In the genomic region with DNA sequence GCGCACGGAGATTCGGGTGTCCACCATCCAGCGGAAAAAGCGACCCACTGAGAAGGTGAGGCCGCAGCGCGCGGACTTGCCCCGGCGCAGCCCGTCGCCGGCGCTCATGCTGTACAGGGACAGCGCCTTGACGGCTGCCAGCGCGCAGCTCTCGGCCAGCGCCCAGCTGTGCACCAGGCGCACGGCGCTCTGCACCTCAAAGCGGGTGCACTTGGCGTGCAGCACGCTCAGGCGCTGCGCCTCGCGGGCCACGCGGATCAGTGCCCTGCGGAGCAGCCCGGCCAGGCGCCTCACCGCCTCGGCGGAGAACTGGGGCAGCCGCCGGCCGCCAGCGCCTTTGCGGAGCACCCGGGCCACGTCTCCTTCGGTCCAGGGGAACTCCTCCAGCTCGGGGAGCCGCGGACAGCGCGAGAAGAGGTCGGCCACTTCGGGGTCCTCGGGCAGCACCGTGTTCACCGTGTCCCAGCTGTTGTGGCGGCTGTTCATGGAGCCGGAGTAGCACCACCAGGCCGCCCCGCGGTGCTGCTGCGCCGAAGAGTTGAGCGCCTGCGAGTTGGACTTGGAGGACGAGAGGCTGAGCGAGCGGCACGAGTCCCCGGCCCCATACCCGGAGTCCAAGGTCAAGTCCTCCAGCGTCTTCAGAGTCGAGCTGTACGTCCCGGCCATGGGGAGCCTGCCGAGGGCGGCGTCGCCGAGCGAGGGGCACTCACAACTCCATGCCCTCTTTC, we compare ENCODE assay signal across 8 cellular contexts. TPM values are rescaled to one million over a fixed set of nuclear protein-coding genes. Genes with fewer than 3 reads are reported as not detected.
DNase-seq lines count a peak whose midpoint lies in the region; TF ChIP-seq lines count a peak whose summit lies in the region.

No MANE protein-coding gene starts in this region.

- H3K4me2 ChIP-seq in hepatocyte: peak overlapping the region; percentile 81

- TF ChIP-seq CTCF in astrocyte of the cerebellum (IDR thresholded peaks at IDR 0.05; ENCODE audit: low read depth, low read length, missing control alignments) (no peak), hepatocyte (IDR thresholded peaks at IDR 0.05; ENCODE audit: poor library complexity) (peak; percentile 25), retinal pigment epithelial cell (conservative IDR thresholded peaks at IDR 0.05; ENCODE audit: low read depth, low read length) (no peak)

- peaks cover 7% of the 10 kb centered on the region for H3K36me3 Mint-ChIP-seq in T-helper 1 cell treated with Interleukin-12 subunit alpha and Interleukin-12 subunit beta and Interleukin-4 antibody, amounts not matched to agents 30 μg/mL and 1 μg/mL, for 36 hours (ENCODE audit: low read depth)

- no peaks in the 10 kb centered on the region for H3K36me3 ChIP-seq in hepatocyte (replicated peaks; ENCODE audit: insufficient read depth, low read depth)

- peak overlapping the region; percentile 85 for H3K4me3 Mint-ChIP-seq in T-helper 1 cell treated with Interleukin-12 subunit alpha and Interleukin-12 subunit beta and Interleukin-4 antibody, amounts not matched to agents 30 μg/mL and 1 μg/mL, for 36 hours

- DNase-seq in NK-92 treated with Interleukin-12 subunit alpha and Interleukin-12 subunit beta, amount 100 ng/mL, for 24 hours (lab: John Stamatoyannopoulos, UW): peak; percentile 47
- DNase-seq in NK-92 (lab: John Stamatoyannopoulos, UW; ENCODE audit: unreplicated experiment) (no peak), HK-2 (ENCODE audit: unreplicated experiment) (peak; percentile 56), astrocyte of the cerebellum (ENCODE audit: low read depth) (no peak), hepatocyte (ENCODE audit: low spot score) (peak; percentile 76), retinal pigment epithelial cell (ENCODE audit: low read depth) (no peak), NCI-H2196 (lab: John Stamatoyannopoulos, UW; ENCODE audit: unreplicated experiment) (no peak)

- peaks cover 46% of the 10 kb centered on the region for H4K20me1 ChIP-seq in hepatocyte (ENCODE audit: insufficient read depth, poor library complexity, severe bottlenecking)

- peak overlapping the region; percentile 7 for H2AFZ ChIP-seq in hepatocyte

- H3K4me3 ChIP-seq in astrocyte of the cerebellum (ENCODE audit: low read depth, low read length): peak overlapping the region; percentile 76
- peak overlapping the region; percentile 40 for H3K4me3 ChIP-seq in hepatocyte
- peak overlapping the region; percentile 64 for H3K4me3 ChIP-seq in retinal pigment epithelial cell (ENCODE audit: low read length)

- peaks cover 3% of the 10 kb centered on the region for H3K27me3 ChIP-seq in hepatocyte

- H3K4me1 ChIP-seq in hepatocyte (ENCODE audit: insufficient read depth): peaks cover 18% of the 10 kb centered on the region

- no peaks in the 10 kb centered on the region for H3K9me2 ChIP-seq in hepatocyte (replicated peaks; ENCODE audit: insufficient read depth)

- peaks cover 48% of the 10 kb centered on the region for H3K27me3 Mint-ChIP-seq in T-helper 1 cell treated with Interleukin-12 subunit alpha and Interleukin-12 subunit beta and Interleukin-4 antibody, amounts not matched to agents 30 μg/mL and 1 μg/mL, for 36 hours (ENCODE audit: low read depth)

- H3K79me2 ChIP-seq in hepatocyte: peaks cover 52% of the 10 kb centered on the region

- H3K4me1 Mint-ChIP-seq in T-helper 1 cell treated with Interleukin-12 subunit alpha and Interleukin-12 subunit beta and Interleukin-4 antibody, amounts not matched to agents 30 μg/mL and 1 μg/mL, for 36 hours (ENCODE audit: low read depth): peaks cover 26% of the 10 kb centered on the region

- no peak overlapping the region for H3K27ac Mint-ChIP-seq in T-helper 1 cell treated with Interleukin-12 subunit alpha and Interleukin-12 subunit beta and Interleukin-4 antibody, amounts not matched to agents 30 μg/mL and 1 μg/mL, for 36 hours

- H3K27ac ChIP-seq in hepatocyte: peak overlapping the region; percentile 58

- H3K9me3 Mint-ChIP-seq in T-helper 1 cell treated with Interleukin-12 subunit alpha and Interleukin-12 subunit beta and Interleukin-4 antibody, amounts not matched to agents 30 μg/mL and 1 μg/mL, for 36 hours: no peaks in the 10 kb centered on the region

- in situ Hi-C loops in astrocyte of the cerebellum (cut with HindIII; ENCODE audit: low sequenced_read_pairs): no loop called here

- 2% methylated on average over 77 of the region's 82 CpGs for WGBS in hepatocyte (ENCODE audit: low lambda C conversion rate, missing lambda C conversion rate)

- no peaks in the 10 kb centered on the region for H3K9me3 ChIP-seq in hepatocyte (ENCODE audit: low read depth)

RNA-seq across cellular contexts. Expression of gene ABTB2, which starts 0.7 kb away (rescaled TPM):
- 8.8 and 12.4 TPM in 2 replicates for total RNA-seq in hepatocyte
- 14.3 and 16.5 TPM in 2 replicates for polyA plus RNA-seq in hepatocyte

Comparison
In these comparisons a context has a peak if more than half of its experiments do, and no peak if none do; other contexts are left out.
1. DNase-seq: peak in NK-92 treated with Interleukin-12 subunit alpha and Interleukin-12 subunit beta, amount 100 ng/mL, for 24 hours (single experiment), HK-2 (single experiment) and hepatocyte (single experiment); none in NK-92 (single experiment), astrocyte of the cerebellum (single experiment), retinal pigment epithelial cell (single experiment) and NCI-H2196 (single experiment).
2. Peak in every context shown above with its lines, with median percentiles within 50 percentile points of each other: H3K4me3 ChIP-seq.